ENCODE assay signal across 8 cellular contexts in the genomic region with DNA sequence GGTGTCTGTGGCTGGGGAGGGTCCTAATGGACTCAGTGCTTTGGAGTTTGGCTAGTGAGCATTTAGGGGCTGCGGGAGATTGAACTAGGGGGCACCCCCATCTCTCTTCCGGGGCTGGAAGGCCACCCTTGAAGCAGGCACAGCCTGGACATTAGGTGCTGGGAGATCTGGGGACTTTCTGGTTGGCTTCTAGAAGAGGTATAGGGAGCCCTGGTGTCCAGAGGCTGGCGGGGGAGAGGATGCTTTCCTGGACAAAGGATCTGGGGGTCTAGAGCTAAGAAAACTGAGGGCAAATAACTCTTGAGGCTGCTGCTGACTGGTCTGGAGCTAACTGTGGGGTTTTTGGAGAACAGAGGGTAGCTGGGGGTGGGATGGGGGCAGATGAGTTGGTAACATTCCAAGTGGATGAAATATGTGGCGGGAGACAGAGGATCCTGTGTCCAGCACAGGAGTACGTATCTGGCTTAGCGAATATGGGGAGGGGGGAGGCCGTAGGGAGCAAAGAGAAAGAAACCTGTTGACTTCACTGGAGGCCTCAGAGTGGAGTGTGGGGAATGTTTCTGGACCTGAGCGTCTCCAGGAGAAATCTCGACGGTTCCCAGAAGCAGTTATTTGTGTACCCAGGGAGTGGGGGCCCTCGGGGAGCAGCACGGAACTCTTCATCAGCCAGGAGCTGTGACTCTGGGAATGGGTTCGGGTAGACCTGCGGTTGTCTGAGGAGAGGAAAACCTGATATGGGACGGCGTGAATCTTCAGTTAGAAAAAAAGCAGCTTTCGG. TPM values are rescaled to one million over a fixed set of nuclear protein-coding genes. Genes with fewer than 3 reads are reported as not detected.
A peak's percentile ranks its signal among the peaks of the same experiment; 100 is the strongest.
DNase-seq lines count a peak whose midpoint lies in the region; ATAC-seq and TF ChIP-seq lines count a peak whose summit lies in the region.

No MANE protein-coding gene starts in this region.

- H3K27me3 ChIP-seq in H9 (ENCODE audit: insufficient read depth, low read length) (no peaks in the 10 kb centered on the region), parathyroid adenoma (ENCODE audit: control insufficient read depth, insufficient read depth, low read length) (no peaks in the 10 kb centered on the region)

- H3K9me3 Mint-ChIP-seq in H9: peaks cover 0 to 4% of the 10 kb centered on the region in 2 experiments; a peak in 2 of 5 replicates
- no peaks in the 10 kb centered on the region for H3K9me3 Mint-ChIP-seq in activated CD4-positive, alpha-beta memory T cell treated with anti-CD3 and anti-CD28 coated beads, Interleukin-2, amount 10 ng/mL, durations not matched to agents 7 days and 5 days

- no peak overlapping the region for H4K8ac ChIP-seq in H9 (replicated peaks; ENCODE audit: insufficient read length, low read depth, low read length)

- H4K91ac ChIP-seq in H9 (ENCODE audit: insufficient read length, low read depth, low read length): no peak overlapping the region

- H2AFZ ChIP-seq in H9 (ENCODE audit: low read length): no peak overlapping the region
- peak overlapping the region; percentile 74 for H2AFZ ChIP-seq in parathyroid adenoma

- peaks cover 30% of the 10 kb centered on the region in 2 experiments for H3K4me1 Mint-ChIP-seq in H9
- peaks cover 45% of the 10 kb centered on the region for H3K4me1 Mint-ChIP-seq in activated CD4-positive, alpha-beta memory T cell treated with anti-CD3 and anti-CD28 coated beads, Interleukin-2, amount 10 ng/mL, durations not matched to agents 7 days and 5 days

- H3K36me3 Mint-ChIP-seq in H9 (ENCODE audit: insufficient read depth in 1 of 3, low read depth in 3 of 3): peaks cover 21 to 59% (median 42%) of the 10 kb centered on the region in 3 experiments
- peaks cover 52% of the 10 kb centered on the region for H3K36me3 Mint-ChIP-seq in activated CD4-positive, alpha-beta memory T cell treated with anti-CD3 and anti-CD28 coated beads, Interleukin-2, amount 10 ng/mL, durations not matched to agents 7 days and 5 days (ENCODE audit: low read depth)

- no peak overlapping the region for H2BK5ac ChIP-seq in H9 (ENCODE audit: insufficient read length, low read length)

- peak overlapping the region; percentile 95 for H3K18ac ChIP-seq in H9 (ENCODE audit: insufficient read length, low read depth, low read length)

- no peak for ATAC-seq in HG02852 (IDR thresholded peaks at IDR 0.05; ENCODE audit: unreplicated experiment)

- H2BK120ac ChIP-seq in H9 (ENCODE audit: low read depth, low read length, poor library complexity, severe bottlenecking): no peak overlapping the region

- DNase-seq in AG04449 (ENCODE audit: low read depth, low spot score) (no peak), H9 (no peak), fibroblast of mammary gland (ENCODE audit: low read depth) (peak; percentile 25), G401 (ENCODE audit: low spot score) (no peak)
- peak; percentile 21 for DNase-seq in activated CD4-positive, alpha-beta memory T cell treated with anti-CD3 and anti-CD28 coated beads, Interleukin-2, amount 10 ng/mL, durations not matched to agents 7 days and 5 days
- no peak for DNase-seq in stimulated activated CD4-positive, alpha-beta T cell treated with anti-CD3 and anti-CD28 coated beads, Interleukin-1b, Interleukin-23, amount 100 ng/mL, for 48 hours

- no peak overlapping the region for H2AK5ac ChIP-seq in H9 (ENCODE audit: insufficient read length, low read length)

- H3K56ac ChIP-seq in H9 (ENCODE audit: insufficient read length, low read depth, low read length): peak overlapping the region; percentile 66

- H3K4me3 ChIP-seq in AG04449 (ENCODE audit: low read depth, low read length): peak overlapping the region; percentile 87
- peak overlapping the region; percentile 88 for H3K4me3 ChIP-seq in fibroblast of mammary gland (ENCODE audit: control insufficient read depth, low read depth, low read length)
- H3K4me3 ChIP-seq in parathyroid adenoma (ENCODE audit: low read depth, low read length): peak overlapping the region; percentile 94

- peak overlapping the region; percentile 95 for H3K4me2 ChIP-seq in H9 (ENCODE audit: insufficient read depth, insufficient read length, low read length)
- peak overlapping the region; percentile 91 for H3K4me2 ChIP-seq in parathyroid adenoma (ENCODE audit: low read length)

- H2BK20ac ChIP-seq in H9 (ENCODE audit: low read depth, low read length, poor library complexity, severe bottlenecking): no peak overlapping the region

- WGBS in H9 (ENCODE audit: extremely low coverage, insufficient read length, low lambda C conversion rate): no CpG with 5 or more reads among the region's 17 CpGs

- no peaks in the 10 kb centered on the region for H3K36me3 ChIP-seq in parathyroid adenoma (ENCODE audit: control insufficient read depth, insufficient read depth, low read length)

- H3K27ac Mint-ChIP-seq in H9: peak overlapping the region; percentile 94 to 100 (median 99)
- H3K27ac Mint-ChIP-seq in activated CD4-positive, alpha-beta memory T cell treated with anti-CD3 and anti-CD28 coated beads, Interleukin-2, amount 10 ng/mL, durations not matched to agents 7 days and 5 days: peak overlapping the region; percentile 99

- H3K4me3 Mint-ChIP-seq in H9: peak overlapping the region; percentile 99 to 100
- H3K4me3 Mint-ChIP-seq in activated CD4-positive, alpha-beta memory T cell treated with anti-CD3 and anti-CD28 coated beads, Interleukin-2, amount 10 ng/mL, durations not matched to agents 7 days and 5 days: peak overlapping the region; percentile 91

- peak overlapping the region; percentile 27 for H4K5ac ChIP-seq in H9 (ENCODE audit: insufficient read length, low read depth, low read length)

- POLR2A ChIA-PET in AG04449 (lab: Yijun Ruan, JAX): interaction anchor here (0.8 to 3.7 kb wide), 5 partner anchors 39 to 68 kb away, joined by 3 to 28 read pairs (median 5); a partner anchor contains a TSS
- POLR2A ChIA-PET in activated CD4-positive, alpha-beta memory T cell treated with anti-CD3 and anti-CD28 coated beads, Interleukin-2, amount 10 ng/mL, durations not matched to agents 7 days and 5 days (lab: Charles Lee): interaction anchor here (1.2 to 9.1 kb wide), 11 partner anchors 8 to 1830 kb away, joined by 3 to 348 read pairs (median 9); a partner anchor contains a TSS

- no peaks in the 10 kb centered on the region for H3K9me3 ChIP-seq in H9 (ENCODE audit: control insufficient read depth, low read depth, low read length)
- H3K9me3 ChIP-seq in parathyroid adenoma (ENCODE audit: control insufficient read depth, low read length): no peaks in the 10 kb centered on the region

- in situ Hi-C loops in G401 (cut with HindIII; ENCODE audit: low sequenced_read_pairs): no loop called here

- peaks cover 18% of the 10 kb centered on the region for H3K23me2 ChIP-seq in H9 (ENCODE audit: insufficient read length, low read depth, low read length, poor library complexity, severe bottlenecking)

- H3K27ac ChIP-seq in H9 (ENCODE audit: insufficient read length, low read depth, low read length) (no peak overlapping the region), parathyroid adenoma (no peak overlapping the region)

- peaks cover 28% of the 10 kb centered on the region for H3K79me2 ChIP-seq in H9 (ENCODE audit: insufficient read depth, low read length)
- H3K79me2 ChIP-seq in parathyroid adenoma: peaks cover 44% of the 10 kb centered on the region

- peak overlapping the region; percentile 94 for H3K9ac ChIP-seq in H9 (ENCODE audit: extremely low read depth, insufficient read length, low read length)
- peak overlapping the region; percentile 81 for H3K9ac ChIP-seq in parathyroid adenoma

- peaks cover 1% of the 10 kb centered on the region; the same call in 1 of the 2 replicates for H3K27me3 Mint-ChIP-seq in H9 (ENCODE audit: low read depth)
- H3K27me3 Mint-ChIP-seq in activated CD4-positive, alpha-beta memory T cell treated with anti-CD3 and anti-CD28 coated beads, Interleukin-2, amount 10 ng/mL, durations not matched to agents 7 days and 5 days: no peaks in the 10 kb centered on the region

- H3K79me1 ChIP-seq in H9 (ENCODE audit: insufficient read depth, low read depth, low read length, poor library complexity, severe bottlenecking): peaks cover 6% of the 10 kb centered on the region

- H3K14ac ChIP-seq in H9 (ENCODE audit: insufficient read depth, low read length): peak overlapping the region; percentile 99

- H2BK15ac ChIP-seq in H9 (ENCODE audit: low read depth, low read length): no peak overlapping the region

- H3K23ac ChIP-seq in H9 (ENCODE audit: insufficient read length, low read depth, low read length): no peak overlapping the region

- H2BK12ac ChIP-seq in H9 (ENCODE audit: insufficient read length, low read depth, low read length): no peak overlapping the region

- CTCF ChIA-PET in AG04449 (lab: Yijun Ruan, JAX): interaction anchor here (1.0 to 14.0 kb wide), 8 partner anchors 9 to 86 kb away, joined by 3 to 205 read pairs (median 6); no protein-coding TSS in a partner anchor
- CTCF ChIA-PET in activated CD4-positive, alpha-beta memory T cell treated with anti-CD3 and anti-CD28 coated beads, Interleukin-2, amount 10 ng/mL, durations not matched to agents 7 days and 5 days (lab: Charles Lee): interaction anchor here (1.0 to 6.4 kb wide), 5 partner anchors 32 to 98 kb away, joined by 3 to 114 read pairs (median 6); a partner anchor contains a TSS

- H3K4me1 ChIP-seq in H9 (ENCODE audit: insufficient read depth, low read length): no peaks in the 10 kb centered on the region
- peaks cover 10% of the 10 kb centered on the region for H3K4me1 ChIP-seq in parathyroid adenoma

- TF ChIP-seq CTCF in AG04449 (IDR thresholded peaks at IDR 0.05; ENCODE audit: insufficient read depth, low read length, missing control alignments) (no peak), H9 (conservative IDR thresholded peaks at IDR 0.05) (no peak), fibroblast of mammary gland (conservative IDR thresholded peaks at IDR 0.05; ENCODE audit: control insufficient read depth, insufficient read depth, low read depth, low read length) (no peak), parathyroid adenoma (IDR thresholded peaks at IDR 0.05) (no peak)

- no peak overlapping the region for H3T11ph ChIP-seq in H9 (ENCODE audit: low read length)

- H4K20me1 ChIP-seq in H9 (ENCODE audit: control insufficient read depth, insufficient read depth, insufficient read length): no peaks in the 10 kb centered on the region

- H3K4ac ChIP-seq in H9 (ENCODE audit: low read depth, low read length): no peak overlapping the region; the same call in 1 of the 2 replicates

RNA-seq across cellular contexts. Expression of a gene that starts 1.4 kb away (rescaled TPM):
- total RNA-seq in H9 (2021): 309 and 315 TPM in 2 replicates
- total RNA-seq in activated CD4-positive, alpha-beta memory T cell treated with anti-CD3 and anti-CD28 coated beads, Interleukin-2, amount 10 ng/mL, durations not matched to agents 7 days and 5 days: 100 to 1,000 TPM; 373 to 398 TPM
- 85.0 and 116 TPM in 2 replicates for total RNA-seq in G401 (2014; rRNA removed; shearing (Covaris generic))

RNA-seq across cellular contexts. Expression of a gene that starts 44.4 kb away (rescaled TPM):
- 37.2 and 39.4 TPM in 2 replicates for total RNA-seq in H9 (2021)
- total RNA-seq in activated CD4-positive, alpha-beta memory T cell treated with anti-CD3 and anti-CD28 coated beads, Interleukin-2, amount 10 ng/mL, durations not matched to agents 7 days and 5 days: 10 to 100 TPM; 43.0 to 43.4 TPM
- total RNA-seq in G401 (2014; rRNA removed; shearing (Covaris generic)): 9.3 and 12.3 TPM in 2 replicates

RNA-seq across cellular contexts. Expression of a gene that starts 46.5 kb away (rescaled TPM):
- total RNA-seq in H9 (2021): 29.4 and 30.3 TPM in 2 replicates
- total RNA-seq in activated CD4-positive, alpha-beta memory T cell treated with anti-CD3 and anti-CD28 coated beads, Interleukin-2, amount 10 ng/mL, durations not matched to agents 7 days and 5 days: under 1 TPM; 0.55 to 0.60 TPM
- 21.0 and 22.4 TPM in 2 replicates for total RNA-seq in G401 (2014; rRNA removed; shearing (Covaris generic))

Comparison
In these comparisons a context has a peak if more than half of its experiments do, and no peak if none do; other contexts are left out.
1. DNase-seq: peak in activated CD4-positive, alpha-beta memory T cell treated with anti-CD3 and anti-CD28 coated beads, Interleukin-2, amount 10 ng/mL, durations not matched to agents 7 days and 5 days (single experiment) and fibroblast of mammary gland (single experiment); none in AG04449 (single experiment), H9 (single experiment), G401 (single experiment) and stimulated activated CD4-positive, alpha-beta T cell treated with anti-CD3 and anti-CD28 coated beads, Interleukin-1b, Interleukin-23, amount 100 ng/mL, for 48 hours (single experiment).
2. RNA of a gene that starts 46.5 kb away (total RNA-seq): 29.4 to 30.3 TPM in H9 and 21.0 to 22.4 TPM in G401; 0.55 to 0.60 TPM in activated CD4-positive, alpha-beta memory T cell treated with anti-CD3 and anti-CD28 coated beads, Interleukin-2, amount 10 ng/mL, durations not matched to agents 7 days and 5 days; every median in the first group is over 10 times any median in the second.
3. Peak in every context shown above with its lines, with median percentiles within 50 percentile points of each other: H3K4me3 ChIP-seq.